ENCODE assay signal across 8 cellular contexts in genomic region chr5:151448038-151448985, GRCh38. TPM values are rescaled to one million over a fixed set of nuclear protein-coding genes. Genes with fewer than 3 reads are reported as not detected.
DNase-seq lines count a peak whose midpoint lies in the region; ATAC-seq, FAIRE-seq and TF ChIP-seq lines count a peak whose summit lies in the region.

No MANE protein-coding gene starts in this region.

- ATAC-seq in A549 (peak; percentile 63 to 65), GM18505 (IDR thresholded peaks at IDR 0.05; ENCODE audit: unreplicated experiment) (peak; percentile 12), T-helper 17 cell (peak; percentile 15), lung (ENCODE audit: insufficient read depth, low FRiP score) (peak; percentile 6)

- H3K4me3 ChIP-seq in A549 = peak overlapping the region; percentile 75
- peak overlapping the region; percentile 61 for H3K4me3 ChIP-seq in colonic mucosa
- H3K4me3 ChIP-seq in lung = peak overlapping the region; percentile 79

- no peak for TF ChIP-seq EP300 in A549 (IDR thresholded peaks at IDR 0.05)

- peaks cover 21% of the 10 kb centered on the region for H3K4me1 Mint-ChIP-seq in T-helper 17 cell

- H3K27me3 ChIP-seq in colonic mucosa (no peaks in the 10 kb centered on the region), lung (ENCODE audit: control insufficient read depth, insufficient read depth) (no peaks in the 10 kb centered on the region)

- peaks cover 24% of the 10 kb centered on the region for H3K27me3 Mint-ChIP-seq in T-helper 17 cell

- H3K27ac ChIP-seq in A549 (peak overlapping the region; percentile 72 to 89), colonic mucosa (peak overlapping the region; percentile 10), lung (ENCODE audit: low read depth in 1 of 2, low read length in 1 of 2) (peak overlapping the region in 1 of 2 donors; percentile 79), substantia nigra (ENCODE audit: low read depth, low read length, poor library complexity, severe bottlenecking) (peak overlapping the region; percentile 66)

- POLR2A ChIA-PET in A549 (lab: Yijun Ruan, JAX) = no interaction called here

- FAIRE-seq in A549 (lab: Jason Lieb, UNC) = no peak

- H3K4me2 ChIP-seq in A549 = peak overlapping the region; percentile 92

- H3K9me3 ChIP-seq in A549 (no peaks in the 10 kb centered on the region), T-helper 17 cell (ENCODE audit: control insufficient read depth, low read length, poor library complexity, severe bottlenecking) (no peaks in the 10 kb centered on the region), colonic mucosa (no peaks in the 10 kb centered on the region), lung (ENCODE audit: control insufficient read depth in 2 of 2, insufficient read depth in 1 of 2, low read length in 1 of 2) (no peaks in the 10 kb centered on the region)

- intact Hi-C loops in colonic mucosa (cut with DNase I) = loop anchor here (5.0 kb wide), 1 partner anchor 204 kb away; no protein-coding TSS in a partner anchor

- no peak for TF ChIP-seq RAD21 in A549 (conservative IDR thresholded peaks at IDR 0.05 in 1 of 2, IDR thresholded peaks at IDR 0.05 in 1 of 2)

- TF ChIP-seq POLR2A in A549 (IDR thresholded peaks at IDR 0.05; ENCODE audit: low read length) (no peak), GM18505 (IDR thresholded peaks at IDR 0.05; ENCODE audit: borderline replicate concordance, extremely low read depth, insufficient read depth, insufficient read length) (no peak)

- CTCF ChIA-PET in A549 (lab: Yijun Ruan, JAX) = interaction anchor here (0.6 to 5.2 kb wide), 35 partner anchors 8 to 400 kb away, joined by 3 to 83 read pairs (median 5); partner anchors contain the start of gene GM2A

- peaks cover 2% of the 10 kb centered on the region for H3K36me3 Mint-ChIP-seq in T-helper 17 cell (ENCODE audit: low read depth)

- WGBS in A549 (ENCODE audit: missing lambda C conversion rate) = 17% methylated on average over 22 of the region's 24 CpGs
- WGBS in lung, 2 donors = 10 to 12% methylated on average over 24 of the region's 24 CpGs

- peak overlapping the region; percentile 74 for H3K27ac Mint-ChIP-seq in T-helper 17 cell

- H3K9ac ChIP-seq in colonic mucosa (ENCODE audit: low read depth in 2 of 2, low read length in 2 of 2) = peak overlapping the region; percentile 54 to 73

- DNase-seq in A549 (ENCODE audit: low read depth in 1 of 2, low spot score in 1 of 2) = peak in 1 of 2 experiments; percentile 13
- peak; percentile 49 for DNase-seq in HT-29 (ENCODE audit: low spot score)
- no peak for DNase-seq in T-helper 17 cell
- DNase-seq in colonic mucosa = peak; percentile 59
- DNase-seq in lung (ENCODE audit: low spot score) = no peak
- peak in 20 of 49 donors; percentile 3 to 64 (median 37) for DNase-seq in substantia nigra (lab: John Stamatoyannopoulos, UW)
- DNase-seq in OCI-M2 (lab: John Stamatoyannopoulos, UW; ENCODE audit: unreplicated experiment) = no peak

- H3K4me1 ChIP-seq in A549 (peaks cover 16% of the 10 kb centered on the region), colonic mucosa (no peaks in the 10 kb centered on the region), lung (ENCODE audit: control insufficient read depth in 2 of 2, insufficient read depth in 2 of 2, low read length in 2 of 2) (peaks cover 0 to 2% of the 10 kb centered on the region in 2 donors)

- TF ChIP-seq CTCF in A549 (IDR thresholded peaks at IDR 0.05) (no peak), colonic mucosa (IDR thresholded peaks at IDR 0.05) (no peak), lung (IDR thresholded peaks at IDR 0.05; ENCODE audit: control extremely low read depth, extremely low read depth) (no peak)

- H3K36me3 ChIP-seq in colonic mucosa = no peaks in the 10 kb centered on the region
- no peaks in the 10 kb centered on the region for H3K36me3 ChIP-seq in lung (ENCODE audit: control insufficient read depth in 2 of 2, insufficient read depth in 2 of 2, low read length in 2 of 2)

- peak overlapping the region; percentile 98 for H3K4me3 Mint-ChIP-seq in T-helper 17 cell

TF ChIP-seq in A549, 52 proteins besides CTCF, POLR2A, EP300 and RAD21:
- TF ChIP-seq MAFK (IDR thresholded peaks at IDR 0.05; ENCODE audit: partially characterized antibody) = no peak
- TF ChIP-seq BCL3 (IDR thresholded peaks at IDR 0.05) = no peak
- TF ChIP-seq USF2 (IDR thresholded peaks at IDR 0.05) = no peak
- TF ChIP-seq MAX (IDR thresholded peaks at IDR 0.05) = no peak
- no peak for TF ChIP-seq ZC3H11A (IDR thresholded peaks at IDR 0.05)
- no peak for TF ChIP-seq SREBF2 (IDR thresholded peaks at IDR 0.05)
- TF ChIP-seq ZNF302 (CRISPR knock-in tag; IDR thresholded peaks at IDR 0.05) = no peak
- TF ChIP-seq E2F6 (IDR thresholded peaks at IDR 0.05; ENCODE audit: borderline replicate concordance, low read depth) = no peak
- no peak for TF ChIP-seq HDAC2 (IDR thresholded peaks at IDR 0.05)
- TF ChIP-seq ESRRA (IDR thresholded peaks at IDR 0.05; ENCODE audit: borderline replicate concordance, low read length) = no peak
- TF ChIP-seq REST (IDR thresholded peaks at IDR 0.05) = no peak

RNA-seq across cellular contexts. Expression of gene SLC36A1, which starts 0.9 kb away (rescaled TPM):
- polyA plus RNA-seq in A549 (2011; rRNA removed) (10.8 and 12.4 TPM in 2 replicates), A549 (2017; fragmentation: RNase III; extraction: RNeasy Plus Mini Kit Qiagen cat#74134 plus additional on column Dnase treatment) (7.2 to 7.6 TPM (median 7.4 TPM) in 3 replicates), lung (10 to 100 TPM in 1 of 2 donors, 1 to 10 TPM in 1; 2.0 to 14.1 TPM)
- polyA plus RNA-seq in A549 (2012; cell fraction: cytosol; rRNA removed) = 5.0 and 6.9 TPM in 2 replicates
- polyA plus RNA-seq in A549 (2012; cell fraction: nucleus; rRNA removed) = 18.9 and 20.1 TPM in 2 replicates
- polyA minus RNA-seq in A549 (2011; rRNA and poly(A)+ RNA removed) = 28.5 and 31.9 TPM in 2 replicates
- total RNA-seq in HT-29 (2014; rRNA removed; shearing (Covaris generic)) = 5.0 and 6.4 TPM in 2 replicates
- total RNA-seq in T-helper 17 cell (1 to 10 TPM; 5.9 to 6.0 TPM), colonic mucosa (10 to 100 TPM; 20.2 to 30.6 TPM), lung (10 to 100 TPM in 1 of 2 donors, 1 to 10 TPM in 1; 5.7 to 22.0 TPM)

Comparison
In these comparisons a context has a peak if more than half of its experiments do, and no peak if none do; other contexts are left out.
1. ATAC-seq: peak in every context shown above with its lines; median percentile 64 in A549; 15 in T-helper 17 cell; 12 in GM18505; 6 in lung.
2. DNase-seq: peak in HT-29 (single experiment) and colonic mucosa (single experiment); none in T-helper 17 cell (0 of 3), lung (single experiment) and OCI-M2 (single experiment).
3. Peak in every context shown above with its lines, with median percentiles within 50 percentile points of each other: H3K4me3 ChIP-seq.